In genomic region chr3:183634707-183635106, GRCh38 we compare ENCODE assay signal across 1 cellular context.
TF ChIP-seq lines count a peak whose summit lies in the region.

No MANE protein-coding gene starts in this region.

TF ChIP-seq in SK-N-SH, 30 proteins besides CTCF, POLR2A, EP300 and RAD21 (continued from another document):
- TF ChIP-seq EZH2phosphoT487 (IDR thresholded peaks at IDR 0.05; ENCODE audit: borderline replicate concordance, low read depth) (no peak), TCF12 (IDR thresholded peaks at IDR 0.05) (no peak), FOSL2 (IDR thresholded peaks at IDR 0.05; ENCODE audit: borderline replicate concordance, low read depth) (no peak), PBX3 (IDR thresholded peaks at IDR 0.05) (no peak), SMC3 (IDR thresholded peaks at IDR 0.05; ENCODE audit: low read depth, low read length) (no peak), ELF1 (IDR thresholded peaks at IDR 0.05) (no peak)
